ENCODE assay signal across 13 cellular contexts in genomic region chr6:139473731-139474130, GRCh38.
DNase-seq lines count a peak whose midpoint lies in the region; ATAC-seq and TF ChIP-seq lines count a peak whose summit lies in the region.
"Had no signal": no experiment of that assay in that cellular context is flagged by ENCODE, and none has a peak within 500 bp of the region (broad histone marks: within the 10 kb centered on the region; RNA-seq: fewer than 3 reads in every experiment).

No MANE protein-coding gene starts in this region.

- TF ChIP-seq POLR2A in stomach (IDR thresholded peaks at IDR 0.05), result no peak

- H3K27ac ChIP-seq in stomach (peak overlapping the region in 4 of 5 donors; percentile 30 to 73 (median 57)), aorta (ENCODE audit: low read depth in 1 of 2, low read length in 2 of 2) (peak overlapping the region in 1 of 2 donors; percentile 32)

- H3K9me3 ChIP-seq in stomach (no peaks in the 10 kb centered on the region), aorta (ENCODE audit: control insufficient read depth, low read length) (no peaks in the 10 kb centered on the region)

- WGBS in stomach, 5 donors, result 49 to 65% (median 60%) methylated on average over 2 of the region's 2 CpGs
- WGBS in aorta, 2 donors, result 13 to 15% methylated on average over 2 of the region's 2 CpGs

- H3K27me3 Mint-ChIP-seq in mesothelial cell of epicardium (ENCODE audit: low read depth), result no peaks in the 10 kb centered on the region
- H3K27me3 Mint-ChIP-seq: effector memory CD8-positive, alpha-beta T cell had no signal

- H3K4me1 ChIP-seq in stomach, result peaks cover 0 to 34% (median 15%) of the 10 kb centered on the region in 4 donors
- H3K4me1 ChIP-seq in aorta (ENCODE audit: control insufficient read depth in 1 of 2, insufficient read depth in 2 of 2, low read length in 2 of 2), result peaks cover 3 to 5% of the 10 kb centered on the region in 2 donors

- H3K27me3 ChIP-seq in stomach (no peaks in the 10 kb centered on the region), aorta (ENCODE audit: control insufficient read depth in 1 of 2, insufficient read depth in 2 of 2, low read length in 1 of 2) (no peaks in the 10 kb centered on the region)

- H3K4me1 Mint-ChIP-seq in mesothelial cell of epicardium, result peaks cover 34% of the 10 kb centered on the region

- no peak overlapping the region for H3K4me3 ChIP-seq in choroid plexus epithelial cell (ENCODE audit: low read depth, low read length)
- H3K4me3 ChIP-seq in stomach, result no peak overlapping the region
- no peak overlapping the region for H3K4me3 ChIP-seq in aorta (ENCODE audit: low read length in 2 of 2)

- H3K36me3 Mint-ChIP-seq in mesothelial cell of epicardium, result no peaks in the 10 kb centered on the region
- H3K36me3 Mint-ChIP-seq: immature natural killer cell had no signal

- no peak for TF ChIP-seq EP300 in stomach (IDR thresholded peaks at IDR 0.05)

- intact Hi-C loops in stomach (cut with DNase I; ENCODE audit: low total_unique reads), result no loop called here
- intact Hi-C loops in aorta (cut with DNase I), result no loop called here

- H3K36me3 ChIP-seq in stomach, result no peaks in the 10 kb centered on the region
- no peaks in the 10 kb centered on the region for H3K36me3 ChIP-seq in aorta (ENCODE audit: control insufficient read depth in 1 of 2, insufficient read depth in 2 of 2, low read length in 1 of 2)

- TF ChIP-seq CTCF in choroid plexus epithelial cell (conservative IDR thresholded peaks at IDR 0.05; ENCODE audit: low read depth, low read length) (no peak), mesothelial cell of epicardium (IDR thresholded peaks at IDR 0.05; ENCODE audit: unreplicated experiment) (no peak), stomach (IDR thresholded peaks at IDR 0.05) (no peak)

- no peak for ATAC-seq in aorta (ENCODE audit: low FRiP score)
- ATAC-seq in HG03280 (IDR thresholded peaks at IDR 0.05; ENCODE audit: unreplicated experiment), result no peak
- ATAC-seq: effector memory CD8-positive, alpha-beta T cell had no signal

- DNase-seq in LHCN-M2 (ENCODE audit: low read depth) (peak; percentile 8), choroid plexus epithelial cell (ENCODE audit: low read depth) (peak; percentile 60), mesothelial cell of epicardium (ENCODE audit: low spot score in 2 of 2, unreplicated experiment in 2 of 2) (no peak), stomach (no peak), aorta (no peak), RPMI8226 (no peak), SKM-1 (lab: John Stamatoyannopoulos, UW; ENCODE audit: unreplicated experiment) (no peak)
- DNase-seq: activated CD4-positive, CD25-positive, alpha-beta regulatory T cell treated with anti-CD3 and anti-CD28 coated beads, Interleukin-2, amount 50 U/mL, for 72 hours; Calu3; effector memory CD8-positive, alpha-beta T cell; immature natural killer cell; SHP77 treated with DMSO at 0.1 percent for 48 hours had no signal

- peak overlapping the region; percentile 78 for H3K27ac Mint-ChIP-seq in mesothelial cell of epicardium
- H3K27ac Mint-ChIP-seq: immature natural killer cell had no signal

- no peak overlapping the region for H3K4me3 Mint-ChIP-seq in mesothelial cell of epicardium

- no peaks in the 10 kb centered on the region for H3K9me3 Mint-ChIP-seq in mesothelial cell of epicardium
- H3K9me3 Mint-ChIP-seq: effector memory CD8-positive, alpha-beta T cell; immature natural killer cell had no signal

Comparison
In these comparisons a context has a peak if more than half of its experiments do, and no peak if none do; other contexts are left out.
1. DNase-seq: peak in LHCN-M2 (single experiment) and choroid plexus epithelial cell (single experiment); none in mesothelial cell of epicardium (0 of 2), stomach (single experiment), aorta (0 of 2), RPMI8226 (single experiment) and SKM-1 (single experiment).